ENCODE assay signal across 8 cellular contexts in genomic region chr21:39441502-39442475, GRCh38. TPM values are rescaled to one million over a fixed set of nuclear protein-coding genes. Genes with fewer than 3 reads are reported as not detected.
DNase-seq lines count a peak whose midpoint lies in the region; ATAC-seq, FAIRE-seq and TF ChIP-seq lines count a peak whose summit lies in the region.

No MANE protein-coding gene starts in this region.

- H3K27me3 ChIP-seq in A673 (replicated peaks; ENCODE audit: insufficient read depth, low read depth, low read length, poor library complexity) (no peaks in the 10 kb centered on the region), GM12878 (replicated peaks in 1 of 2; ENCODE audit: control insufficient read depth in 2 of 2, insufficient read depth in 2 of 2, low read length in 1 of 2) (no peaks in the 10 kb centered on the region; a peak in 1 of 4 replicates), left lung (no peaks in the 10 kb centered on the region), upper lobe of left lung (no peaks in the 10 kb centered on the region)

- SMC1A ChIA-PET in GM12878 (lab: Charles Lee; ENCODE audit: uncharacterized antibody, unreplicated experiment) = interaction anchor here (0.7 to 1.9 kb wide), 13 partner anchors 18 to 715 kb away, joined by 3 to 7 read pairs (median 3); no protein-coding TSS in a partner anchor

- no peaks in the 10 kb centered on the region for H3K36me3 Mint-ChIP-seq in T-helper 2 cell treated with Interferon-gamma antibody and Interleukin-4, amounts not matched to agents 5 μg/mL and 100 μg/mL, for 36 hours (ENCODE audit: low read depth)

- H2AFZ ChIP-seq in GM12878 (ENCODE audit: control insufficient read depth, low read depth, low read length) = no peak overlapping the region

- BruUV-seq in A673 (replicated peaks; lab: Mats Ljungman, UMichigan) (no TSS peak), GM12878 (replicated peaks; lab: Mats Ljungman, UMichigan) (no TSS peak)

- H3K9me3 ChIP-seq in A673 (ENCODE audit: low read depth, low read length, poor library complexity, severe bottlenecking) (no peaks in the 10 kb centered on the region), GM12878 (replicated peaks; ENCODE audit: control insufficient read depth, insufficient read depth, low read length) (no peaks in the 10 kb centered on the region), left lung (no peaks in the 10 kb centered on the region), upper lobe of left lung (no peaks in the 10 kb centered on the region)

- H3K4me3 Mint-ChIP-seq in T-helper 2 cell treated with Interferon-gamma antibody and Interleukin-4, amounts not matched to agents 5 μg/mL and 100 μg/mL, for 36 hours = no peak overlapping the region

- POLR2A ChIA-PET in A673 (lab: Charles Lee; ENCODE audit: low non-redundant PET) = no interaction called here
- POLR2A ChIA-PET in GM12878 (lab: Charles Lee) = no interaction called here

- TF ChIP-seq EP300 in GM12878 (IDR thresholded peaks at IDR 0.05; ENCODE audit: borderline replicate concordance in 1 of 2, control insufficient read depth in 1 of 2, low read depth in 2 of 2, low read length in 2 of 2) (no peak), upper lobe of left lung (IDR thresholded peaks at IDR 0.05) (no peak)

- TF ChIP-seq RAD21 in GM12878 (IDR thresholded peaks at IDR 0.05; ENCODE audit: insufficient read depth, low read depth, low read length) = peak; percentile 78

- no peaks in the 10 kb centered on the region; the same call in 1 of the 2 replicates for H3K79me2 ChIP-seq in GM12878 (ENCODE audit: control insufficient read depth, insufficient read depth, low read length)

- in situ Hi-C loops in GM12878 (cut with MboI) = no loop called here

- ATAC-seq in GM12878 (peak; percentile 62), left lung (no peak), upper lobe of left lung (ENCODE audit: low FRiP score in 2 of 2) (no peak)

- CTCF ChIA-PET in A673 (lab: Charles Lee) = interaction anchor here (0.5 to 1.0 kb wide), 4 partner anchors 37 to 95 kb away, joined by 3 to 7 read pairs (median 4); no protein-coding TSS in a partner anchor
- CTCF ChIA-PET in GM12878 (lab: Yijun Ruan, JAX) = interaction anchor here (0.7 to 3.4 kb wide), 26 partner anchors 8 to 775 kb away, joined by 3 to 24 read pairs (median 4); partner anchors contain the start of gene PSMG1

- H3K4me1 ChIP-seq in A673 (ENCODE audit: insufficient read depth, low read length, poor library complexity, severe bottlenecking) (no peaks in the 10 kb centered on the region), GM12878 (ENCODE audit: control insufficient read depth, insufficient read depth, low read length) (peaks cover 4% of the 10 kb centered on the region), left lung (peaks cover 3 to 14% of the 10 kb centered on the region in 2 donors), upper lobe of left lung (peaks cover 6 to 18% (median 10%) of the 10 kb centered on the region in 4 donors)

- TF ChIP-seq CTCF in A673 (conservative IDR thresholded peaks at IDR 0.05; ENCODE audit: low read depth, low read length) (peak; percentile 77), GM12878 (IDR thresholded peaks at IDR 0.05 in 2 of 3, conservative IDR thresholded peaks at IDR 0.05 in 1 of 3; ENCODE audit: control insufficient read depth in 2 of 3, extremely low read depth in 1 of 3, insufficient read depth in 1 of 3, low read depth in 3 of 3, low read length in 3 of 3) (peak; percentile 78 to 81 (median 78)), left lung (IDR thresholded peaks at IDR 0.05) (peak; percentile 46 to 55), upper lobe of left lung (IDR thresholded peaks at IDR 0.05) (peak in 5 of 6 experiments; percentile 32 to 50 (median 44))

- TF ChIP-seq POLR2A in GM12878 (IDR thresholded peaks at IDR 0.05; ENCODE audit: low read depth, low read length) = no peak
- TF ChIP-seq POLR2A in upper lobe of left lung (IDR thresholded peaks at IDR 0.05) = no peak

- H3K27ac ChIP-seq in A673 (ENCODE audit: low read depth, low read length, poor library complexity, severe bottlenecking) (no peak overlapping the region), GM12878 (ENCODE audit: control insufficient read depth, insufficient read depth) (no peak overlapping the region), left lung (no peak overlapping the region), upper lobe of left lung (no peak overlapping the region)

- H3K36me3 ChIP-seq in A673 (ENCODE audit: insufficient read depth, low read length, poor library complexity, severe bottlenecking) (no peaks in the 10 kb centered on the region), GM12878 (ENCODE audit: control insufficient read depth in 2 of 2, insufficient read depth in 2 of 2, low read length in 1 of 2) (no peaks in the 10 kb centered on the region), left lung (no peaks in the 10 kb centered on the region), upper lobe of left lung (no peaks in the 10 kb centered on the region)

- FAIRE-seq in G401.6 (lab: Jason Lieb, UNC) = peak; percentile 94
- FAIRE-seq in GM12878 (lab: Jason Lieb, UNC) = no peak

- DNase-seq in A673 (ENCODE audit: low spot score) = peak; percentile 55
- DNase-seq in HPDE6-E6E7 (ENCODE audit: extremely low spot score) = peak; percentile 54
- DNase-seq in OCI-M2 (lab: John Stamatoyannopoulos, UW; ENCODE audit: unreplicated experiment) = peak; percentile 93
- DNase-seq in GM12878 (ENCODE audit: low read depth, low spot score) = no peak
- DNase-seq in left lung = no peak
- no peak for DNase-seq in upper lobe of left lung
- no peak for DNase-seq in T-helper 2 cell treated with Interferon-gamma antibody and Interleukin-4, amounts not matched to agents 5 μg/mL and 100 μg/mL, for 36 hours (ENCODE audit: low spot score)

- WGBS in GM12878 (ENCODE audit: insufficient coverage, insufficient replicate concordance, low lambda C conversion rate, missing lambda C conversion rate) = 34% methylated on average over 13 of the region's 13 CpGs
- WGBS in upper lobe of left lung, 2 donors = 58 to 59% methylated on average over 13 of the region's 13 CpGs

- H3K9me3 Mint-ChIP-seq in T-helper 2 cell treated with Interferon-gamma antibody and Interleukin-4, amounts not matched to agents 5 μg/mL and 100 μg/mL, for 36 hours = no peaks in the 10 kb centered on the region

- peaks cover 42% of the 10 kb centered on the region for H3K27me3 Mint-ChIP-seq in T-helper 2 cell treated with Interferon-gamma antibody and Interleukin-4, amounts not matched to agents 5 μg/mL and 100 μg/mL, for 36 hours (ENCODE audit: low read depth)

- H3K4me2 ChIP-seq in GM12878 (ENCODE audit: control insufficient read depth, insufficient read depth) = no peak overlapping the region

- H3K27ac Mint-ChIP-seq in T-helper 2 cell treated with Interferon-gamma antibody and Interleukin-4, amounts not matched to agents 5 μg/mL and 100 μg/mL, for 36 hours = no peak overlapping the region

- no peak overlapping the region for H3K9ac ChIP-seq in GM12878 (ENCODE audit: control insufficient read depth, insufficient read depth, low read length)

- H3K4me3 ChIP-seq in A673 (ENCODE audit: low read depth, low read length, poor library complexity, severe bottlenecking) (no peak overlapping the region), GM12878 (no peak overlapping the region), left lung (no peak overlapping the region), upper lobe of left lung (no peak overlapping the region)

- intact Hi-C loops in A673 (cut with micrococcal nuclease; ENCODE audit: unreplicated experiment) = loop anchor here (5.0 kb wide), 1 partner anchor 259 kb away; the partner anchor contains the start of gene PSMG1
- intact Hi-C loops in GM12878 (cut with micrococcal nuclease; ENCODE audit: unreplicated experiment) = loop anchor here (10.0 kb wide), 2 partner anchors 127 to 257 kb away; partner anchors contain the start of genes BRWD1 and PSMG1
- intact Hi-C loops in left lung (cut with DNase I) = no loop called here

- RAD21 ChIA-PET in GM12878 (lab: Charles Lee; ENCODE audit: unreplicated experiment) = interaction anchor here (1.0 to 1.6 kb wide), 4 partner anchors 19 to 168 kb away, joined by 3 to 10 read pairs (median 5); no protein-coding TSS in a partner anchor

- H4K20me1 ChIP-seq in GM12878 (ENCODE audit: control insufficient read depth, insufficient read depth) = no peaks in the 10 kb centered on the region

- peaks cover 14% of the 10 kb centered on the region for H3K4me1 Mint-ChIP-seq in T-helper 2 cell treated with Interferon-gamma antibody and Interleukin-4, amounts not matched to agents 5 μg/mL and 100 μg/mL, for 36 hours (ENCODE audit: low read depth)

RNA-seq across cellular contexts. Expression of gene LCA5L, which starts 3.8 kb away (rescaled TPM):
- 0.69 and 1.3 TPM in 2 replicates for total RNA-seq in A673 (2021)
- 0.15 and 0.20 TPM in 2 replicates for total RNA-seq in GM12878 (2013; cell fraction: nucleolus; rRNA removed)
- 0.38 TPM in 1 of 2 replicates, not detected in the other for total RNA-seq in GM12878 (2014; rRNA removed)
- 0.18 TPM in 2 replicates for total RNA-seq in GM12878 (2014; rRNA removed; fragmentation: Illumina TruSeq; extraction: Trizol)
- total RNA-seq in GM12878 (2021) = 0.19 TPM in 1 of 2 replicates, not detected in the other
- not detected for polyA plus RNA-seq in GM12878 (2011; ENCODE audit: low read depth)
- polyA plus RNA-seq in GM12878 (2011; rRNA removed) = 0.22 and 0.23 TPM in 2 replicates
- polyA plus RNA-seq in GM12878 (2011; cell fraction: cytosol; rRNA removed) = 0.05 and 0.16 TPM in 2 replicates
- polyA plus RNA-seq in GM12878 (2011; cell fraction: nucleus; rRNA removed) = 0.29 and 0.30 TPM in 2 replicates
- polyA plus RNA-seq in GM12878 (2012) = 0.27 and 0.35 TPM in 2 replicates
- polyA plus RNA-seq in GM12878 (2014; fragmentation: Illumina TruSeq; extraction: Trizol) = 0.44 and 0.73 TPM in 2 replicates
- polyA plus RNA-seq in GM12878 (2014; fragmentation: Nextera tagmentation; extraction: Ambion mirVana) = under 1 TPM; 0.22 to 0.55 TPM
- polyA plus RNA-seq in GM12878 (2014; rRNA removed) = 0.22 and 0.26 TPM in 2 replicates
- under 1 TPM; 0.29 to 0.46 TPM for polyA plus RNA-seq in GM12878 (2016; fragmentation: Nextera tagmentation; extraction: Ambion mirVana)
- polyA minus RNA-seq in GM12878 (2011; rRNA and poly(A)+ RNA removed) = 0.21 and 0.22 TPM in 2 replicates
- not detected in 2 replicates for polyA minus RNA-seq in GM12878 (2011; cell fraction: cytosol; rRNA and poly(A)+ RNA removed)
- 0.86 TPM in 1 of 2 replicates, not detected in the other for polyA minus RNA-seq in GM12878 (2011; cell fraction: nucleus; rRNA and poly(A)+ RNA removed)
- 1 to 10 TPM; 1.7 to 2.0 TPM for total RNA-seq in left lung
- total RNA-seq in upper lobe of left lung = 10 to 100 TPM in 2 of 6 donors, 1 to 10 TPM in 3, not detected in 1; 1.9 to 16.6 (median 2.5) TPM

RNA-seq across cellular contexts. Expression of gene SH3BGR, which starts 10.0 kb away (rescaled TPM):
- total RNA-seq in A673 (2021) (2.9 and 4.9 TPM in 2 replicates), GM12878 (2014; rRNA removed) (0.45 and 0.54 TPM in 2 replicates), GM12878 (2014; rRNA removed; fragmentation: Illumina TruSeq; extraction: Trizol) (0.97 and 1.6 TPM in 2 replicates), GM12878 (2021) (0.97 and 1.2 TPM in 2 replicates), left lung (1 to 10 TPM; 3.5 to 3.6 TPM), upper lobe of left lung (10 to 100 TPM in 1 of 6 donors, 1 to 10 TPM in 3, not detected in 2; 3.9 to 25.1 (median 4.4) TPM)
- total RNA-seq in GM12878 (2013; cell fraction: nucleolus; rRNA removed) = 0.64 and 1.1 TPM in 2 replicates
- 0.93 TPM for polyA plus RNA-seq in GM12878 (2011; ENCODE audit: low read depth)
- polyA plus RNA-seq in GM12878 (2011; rRNA removed) (1.6 and 2.7 TPM in 2 replicates), GM12878 (2014; fragmentation: Illumina TruSeq; extraction: Trizol) (1.7 and 3.0 TPM in 2 replicates), GM12878 (2014; fragmentation: Nextera tagmentation; extraction: Ambion mirVana) (1 to 10 TPM; 1.0 to 1.7 TPM), GM12878 (2014; rRNA removed) (0.32 and 2.3 TPM in 2 replicates), GM12878 (2016; fragmentation: Nextera tagmentation; extraction: Ambion mirVana) (1 to 10 TPM; 3.5 TPM)
- polyA plus RNA-seq in GM12878 (2011; cell fraction: cytosol; rRNA removed) = 0.12 and 0.27 TPM in 2 replicates
- polyA plus RNA-seq in GM12878 (2011; cell fraction: nucleus; rRNA removed) = 1.4 TPM in 1 of 2 replicates, not detected in the other
- polyA plus RNA-seq in GM12878 (2012) = 1.5 and 1.7 TPM in 2 replicates
- polyA minus RNA-seq in GM12878 (2011; rRNA and poly(A)+ RNA removed) = 0.62 TPM in 1 of 2 replicates, not detected in the other
- polyA minus RNA-seq in GM12878 (2011; cell fraction: cytosol; rRNA and poly(A)+ RNA removed) = not detected in 2 replicates
- polyA minus RNA-seq in GM12878 (2011; cell fraction: nucleus; rRNA and poly(A)+ RNA removed) = 0.77 TPM in 1 of 2 replicates, not detected in the other

Comparison
In these comparisons a context has a peak if more than half of its experiments do, and no peak if none do; other contexts are left out.
1. DNase-seq: peak in A673 (single experiment), HPDE6-E6E7 (single experiment) and OCI-M2 (single experiment); none in GM12878 (single experiment), left lung (0 of 2), upper lobe of left lung (0 of 2) and T-helper 2 cell treated with Interferon-gamma antibody and Interleukin-4, amounts not matched to agents 5 μg/mL and 100 μg/mL, for 36 hours (single experiment).
2. intact Hi-C loops: an anchor here in A673 (5.0 kb wide) and GM12878 (10.0 kb wide); none called in left lung.
3. Peak in every context shown above with its lines, with median percentiles within 50 percentile points of each other: CTCF ChIP-seq.